Comparison of ENCODE assay signal across 7 cellular contexts in the genomic region with DNA sequence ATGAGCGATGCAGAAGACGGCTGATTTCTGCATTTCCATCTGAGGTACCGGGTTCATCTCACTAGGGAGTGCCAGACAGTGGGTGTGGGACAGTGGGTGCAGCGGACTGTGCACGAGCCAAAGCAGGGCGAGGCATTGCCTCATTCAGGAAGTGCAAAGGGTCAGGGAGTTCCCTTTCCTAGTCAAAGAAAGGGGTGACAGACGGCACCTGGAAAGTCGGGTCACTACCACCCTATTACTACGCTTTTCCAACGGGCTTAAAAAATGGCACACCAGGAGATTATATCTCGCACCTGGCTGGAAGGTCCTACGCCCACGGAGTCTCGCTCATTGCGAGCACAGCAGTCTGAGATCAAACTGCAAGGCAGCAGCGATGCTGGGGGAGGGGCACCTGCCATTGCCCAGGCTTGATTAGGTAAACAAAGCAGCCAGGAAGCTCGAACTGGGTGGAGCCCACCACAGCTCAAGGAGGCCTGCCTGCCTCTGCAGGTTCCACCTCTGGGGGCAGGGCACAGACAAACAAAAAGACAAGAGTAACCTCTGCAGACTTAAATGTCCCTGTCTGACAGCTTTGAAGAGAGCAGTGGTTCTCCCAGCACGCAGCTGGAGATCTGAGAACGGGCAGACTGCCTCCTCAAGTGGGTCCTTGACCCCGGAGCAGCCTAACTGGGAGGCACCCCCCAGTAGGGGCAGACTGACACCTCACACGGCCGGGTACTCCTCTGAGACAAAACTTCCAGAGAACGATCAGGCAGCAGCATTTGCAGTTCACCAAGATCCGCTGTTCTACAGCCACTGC. TPM values are rescaled to one million over a fixed set of nuclear protein-coding genes. Genes with fewer than 3 reads are reported as not detected.
DNase-seq lines count a peak whose midpoint lies in the region; ATAC-seq and TF ChIP-seq lines count a peak whose summit lies in the region.
"Not testable (repeated sequence)": the region's sequence is repeated elsewhere in the genome, so short reads cannot be mapped to it uniquely, and the experiment has no call there.

No MANE protein-coding gene starts in this region.

- intact Hi-C loops in CD4-positive, alpha-beta memory T cell (cut with micrococcal nuclease); PC-3 (cut with micrococcal nuclease); colonic mucosa (cut with DNase I): not testable (repeated sequence)

- H3K36me3 ChIP-seq in CD4-positive, alpha-beta memory T cell (ENCODE audit: insufficient read depth, low read length); HUES6 (ENCODE audit: control insufficient read depth, insufficient read depth, low read length); PC-3 (ENCODE audit: low read depth, low read length); colonic mucosa: not testable (repeated sequence)

- H3K4me3 ChIP-seq in CD4-positive, alpha-beta memory T cell (ENCODE audit: low read length in 2 of 2); colonic mucosa: not testable (repeated sequence)
- peak overlapping the region; percentile 57; the same call in 1 of the 2 replicates for H3K4me3 ChIP-seq in HUES6 (ENCODE audit: low read depth, low read length)
- peak overlapping the region; percentile 52 for H3K4me3 ChIP-seq in PC-3 (ENCODE audit: low read length)

- DNase-seq in CD4-positive, alpha-beta memory T cell, result peak in 3 of 5 donors; percentile 11 to 30 (median 28)
- DNase-seq in PC-3 (peak; percentile 10), SKM-1 treated with dmso at 0.1 percent for 144 hours (lab: John Stamatoyannopoulos, UW; ENCODE audit: unreplicated experiment) (peak; percentile 58), colonic mucosa (peak; percentile 24), osteocyte (ENCODE audit: extremely low spot score, unreplicated experiment) (peak; percentile 73)
- DNase-seq in activated effector memory CD4-positive, alpha-beta T cell treated with Interleukin-2 at 50 U/mL for 16 hours, result peak; percentile 39

- not testable (repeated sequence) for H3K27me3 ChIP-seq in CD4-positive, alpha-beta memory T cell (ENCODE audit: insufficient read depth, low read length); HUES6 (ENCODE audit: control insufficient read depth, insufficient read depth, low read length); PC-3 (ENCODE audit: low read length); colonic mucosa

- H3K9ac ChIP-seq in HUES6 (ENCODE audit: low read length), result peak overlapping the region; percentile 5
- H3K9ac ChIP-seq in PC-3 (ENCODE audit: low read length); colonic mucosa (ENCODE audit: low read depth in 2 of 2, low read length in 2 of 2): not testable (repeated sequence)

- peak overlapping the region in 5 of 7 donors; percentile 30 to 91 (median 46) for H3K27ac Mint-ChIP-seq in CD4-positive, alpha-beta memory T cell
- not testable (repeated sequence) for H3K27ac Mint-ChIP-seq in osteocyte (ENCODE audit: unreplicated experiment)

- peak overlapping the region in 7 of 8 donors; percentile 17 to 68 (median 52) for H3K4me3 Mint-ChIP-seq in CD4-positive, alpha-beta memory T cell
- not testable (repeated sequence) for H3K4me3 Mint-ChIP-seq in osteocyte (ENCODE audit: unreplicated experiment)

- POLR2A ChIA-PET in CD4-positive, alpha-beta memory T cell (lab: Charles Lee; ENCODE audit: partially characterized antibody); PC-3 (lab: Charles Lee; ENCODE audit: unreplicated experiment): not testable (repeated sequence)

- H3K9me3 ChIP-seq in CD4-positive, alpha-beta memory T cell (ENCODE audit: control insufficient read depth in 1 of 2, low read length in 2 of 2); PC-3 (ENCODE audit: low read length); colonic mucosa: not testable (repeated sequence)
- peaks cover 16% of the 10 kb centered on the region; the same call in 1 of the 2 replicates for H3K9me3 ChIP-seq in HUES6 (ENCODE audit: control insufficient read depth, insufficient read depth, low read depth, low read length)

- H3K27me3 Mint-ChIP-seq in CD4-positive, alpha-beta memory T cell; osteocyte (ENCODE audit: unreplicated experiment): not testable (repeated sequence)

- H3K36me3 Mint-ChIP-seq in CD4-positive, alpha-beta memory T cell; osteocyte (ENCODE audit: unreplicated experiment): not testable (repeated sequence)

- H3K27ac ChIP-seq in CD4-positive, alpha-beta memory T cell (ENCODE audit: low read depth, low read length); HUES6 (ENCODE audit: low read depth, low read length); PC-3 (ENCODE audit: low read length); colonic mucosa: not testable (repeated sequence)

- not testable (repeated sequence) for TF ChIP-seq CTCF in PC-3 (conservative IDR thresholded peaks at IDR 0.05; ENCODE audit: low read depth, low read length); colonic mucosa (IDR thresholded peaks at IDR 0.05); osteocyte (IDR thresholded peaks at IDR 0.05)

- not testable (repeated sequence) for H3K9me2 ChIP-seq in PC-3 (replicated peaks; ENCODE audit: low read length)

- ATAC-seq in PC-3, result not testable (repeated sequence)

- H3F3A ChIP-seq in PC-3 (ENCODE audit: low read length, unreplicated experiment), result not testable (repeated sequence)

- BruUV-seq in PC-3 (replicated peaks; lab: Mats Ljungman, UMichigan), result not testable (repeated sequence)

- peak overlapping the region; percentile 65 for H2AFZ ChIP-seq in PC-3 (ENCODE audit: low read length)

- H4K20me1 ChIP-seq in PC-3 (ENCODE audit: low read length), result not testable (repeated sequence)

- peaks cover 0 to 17% (median 8%) of the 10 kb centered on the region in 8 donors for H3K9me3 Mint-ChIP-seq in CD4-positive, alpha-beta memory T cell
- peaks cover 19% of the 10 kb centered on the region for H3K9me3 Mint-ChIP-seq in osteocyte (ENCODE audit: unreplicated experiment)

- H3K4me1 ChIP-seq in CD4-positive, alpha-beta memory T cell (ENCODE audit: insufficient read depth, low read length); HUES6 (ENCODE audit: control insufficient read depth, insufficient read depth, low read length); PC-3 (ENCODE audit: insufficient read depth, low read length); colonic mucosa: not testable (repeated sequence)

- H3K79me2 ChIP-seq in PC-3 (ENCODE audit: low read length), result not testable (repeated sequence)

- CTCF ChIA-PET in CD4-positive, alpha-beta memory T cell (lab: Charles Lee; ENCODE audit: partially characterized antibody); PC-3 (lab: Charles Lee): not testable (repeated sequence)

- peaks cover 0 to 14% (median 4%) of the 10 kb centered on the region in 4 donors for H3K4me1 Mint-ChIP-seq in CD4-positive, alpha-beta memory T cell
- H3K4me1 Mint-ChIP-seq in osteocyte (ENCODE audit: unreplicated experiment), result not testable (repeated sequence)

- H3K4me2 ChIP-seq in PC-3 (ENCODE audit: low read length), result peak overlapping the region; percentile 60

RNA-seq across cellular contexts. Expression of gene ZNF33B, which starts 27.0 kb away (rescaled TPM):
- total RNA-seq in CD4-positive, alpha-beta memory T cell, result 10 to 100 TPM; 71.3 to 76.4 TPM
- polyA plus RNA-seq in CD4-positive, alpha-beta memory T cell, result 10 to 100 TPM; 11.7 to 22.6 TPM
- total RNA-seq in PC-3 (2014; rRNA removed) (6.2 and 11.7 TPM in 2 replicates), colonic mucosa (10 to 100 TPM; 19.5 to 25.1 TPM), osteocyte (22.5 and 24.8 TPM in 2 replicates)

Comparison
In these comparisons a context has a peak if more than half of its experiments do, and no peak if none do; other contexts are left out.
1. DNase-seq: peak in every context shown above with its lines; median percentile 73 in osteocyte; 58 in SKM-1 treated with dmso at 0.1 percent for 144 hours; 39 in activated effector memory CD4-positive, alpha-beta T cell treated with Interleukin-2 at 50 U/mL for 16 hours; 28 in CD4-positive, alpha-beta memory T cell; 24 in colonic mucosa; 10 in PC-3.